Comparison of ENCODE assay signal across 20 cellular contexts in the genomic region with DNA sequence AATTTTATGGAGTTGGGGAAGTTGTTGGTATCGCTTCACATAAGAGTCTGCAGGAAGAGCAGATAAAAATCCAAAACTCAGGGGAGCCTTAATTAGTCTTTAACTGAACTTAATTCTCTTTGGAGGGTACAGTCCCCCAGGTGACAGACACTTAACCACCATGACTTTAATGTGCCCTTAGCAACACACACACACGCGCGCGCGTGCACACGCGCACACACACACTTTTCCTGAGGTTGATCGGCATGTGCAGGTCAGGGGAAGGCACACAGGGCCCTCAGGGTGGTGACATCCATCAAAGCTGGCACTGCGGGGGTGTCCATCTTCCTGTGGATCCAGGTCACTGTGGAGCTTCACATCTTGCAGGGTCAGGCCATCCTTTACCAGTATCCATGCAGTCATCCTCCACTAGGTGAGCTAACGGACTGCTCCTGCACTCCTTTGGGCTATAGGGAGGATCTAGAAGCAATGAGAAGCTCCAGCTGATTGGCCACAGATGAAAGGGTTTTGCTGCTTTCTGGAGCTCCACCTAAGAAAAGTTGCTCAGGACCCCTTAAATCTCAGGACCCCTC. TPM values are rescaled to one million over a fixed set of nuclear protein-coding genes. Genes with fewer than 3 reads are reported as not detected.
DNase-seq lines count a peak whose midpoint lies in the region; ATAC-seq, FAIRE-seq and TF ChIP-seq lines count a peak whose summit lies in the region.
"Had no signal": no experiment of that assay in that cellular context is flagged by ENCODE, and none has a peak within 500 bp of the region (broad histone marks: within the 10 kb centered on the region; RNA-seq: fewer than 3 reads in every experiment).

No MANE protein-coding gene starts in this region.

- in situ Hi-C loops in brain microvascular endothelial cell (cut with HindIII; ENCODE audit: low pct_ligation_motif_present, low sequenced_read_pairs), result no loop called here

- peaks cover 10% of the 10 kb centered on the region for H3K4me1 Mint-ChIP-seq in activated naive CD8-positive, alpha-beta T cell treated with anti-CD3 and anti-CD28 coated beads, Interleukin-2, amount 10 ng/mL, durations not matched to agents 7 days and 5 days
- peaks cover 6% of the 10 kb centered on the region for H3K4me1 Mint-ChIP-seq in activated naive CD8-positive, alpha-beta T cell treated with anti-CD3 and anti-CD28 coated beads for 36 hours
- H3K4me1 Mint-ChIP-seq in activated CD4-positive, alpha-beta memory T cell treated with anti-CD3 and anti-CD28 coated beads, Interleukin-2, amount 10 ng/mL, durations not matched to agents 7 days and 5 days, result peaks cover 21% of the 10 kb centered on the region
- H3K4me1 Mint-ChIP-seq in activated naive CD8-positive, alpha-beta T cell treated with anti-CD3 and anti-CD28 coated beads, Interleukin-2, amount 50 U/mL, for 24 hours, result peaks cover 14% of the 10 kb centered on the region

- H3K36me3 ChIP-seq in brain microvascular endothelial cell (replicated peaks), result no peaks in the 10 kb centered on the region
- H3K36me3 ChIP-seq: BLaER1 had no signal

- peak overlapping the region; percentile 12 for H3K27ac Mint-ChIP-seq in activated naive CD8-positive, alpha-beta T cell treated with anti-CD3 and anti-CD28 coated beads, Interleukin-2, amount 10 ng/mL, durations not matched to agents 7 days and 5 days
- no peak overlapping the region for H3K27ac Mint-ChIP-seq in activated naive CD8-positive, alpha-beta T cell treated with anti-CD3 and anti-CD28 coated beads for 36 hours
- H3K27ac Mint-ChIP-seq in activated CD4-positive, alpha-beta memory T cell treated with anti-CD3 and anti-CD28 coated beads, Interleukin-2, amount 10 ng/mL, durations not matched to agents 7 days and 5 days, result peak overlapping the region; percentile 65
- peak overlapping the region; percentile 50 for H3K27ac Mint-ChIP-seq in activated naive CD8-positive, alpha-beta T cell treated with anti-CD3 and anti-CD28 coated beads, Interleukin-2, amount 50 U/mL, for 24 hours
- H3K27ac Mint-ChIP-seq: CD4-positive, CD25-positive, alpha-beta regulatory T cell had no signal

- no peaks in the 10 kb centered on the region for H3K27me3 ChIP-seq in brain microvascular endothelial cell (replicated peaks)
- H3K27me3 ChIP-seq: BLaER1 had no signal

- H3K9me3 Mint-ChIP-seq in activated naive CD8-positive, alpha-beta T cell treated with anti-CD3 and anti-CD28 coated beads, Interleukin-2, amount 10 ng/mL, durations not matched to agents 7 days and 5 days, result peaks cover 6% of the 10 kb centered on the region
- peaks cover 9% of the 10 kb centered on the region for H3K9me3 Mint-ChIP-seq in activated naive CD8-positive, alpha-beta T cell treated with anti-CD3 and anti-CD28 coated beads for 36 hours
- peaks cover 11% of the 10 kb centered on the region for H3K9me3 Mint-ChIP-seq in activated CD4-positive, alpha-beta memory T cell treated with anti-CD3 and anti-CD28 coated beads, Interleukin-2, amount 10 ng/mL, durations not matched to agents 7 days and 5 days
- peaks cover 6% of the 10 kb centered on the region for H3K9me3 Mint-ChIP-seq in activated naive CD8-positive, alpha-beta T cell treated with anti-CD3 and anti-CD28 coated beads, Interleukin-2, amount 50 U/mL, for 24 hours

- no peak overlapping the region for H3K27ac ChIP-seq in brain microvascular endothelial cell
- H3K27ac ChIP-seq: BLaER1 had no signal

- TF ChIP-seq CTCF in brain microvascular endothelial cell (IDR thresholded peaks at IDR 0.05; ENCODE audit: low read depth, low read length, missing control alignments), result no peak

- peak; percentile 62 for FAIRE-seq in urothelium cell line (lab: Jason Lieb, UNC)
- FAIRE-seq: A204.1, GM18507, H54, RCC 7860 had no signal

- POLR2A ChIA-PET in activated naive CD8-positive, alpha-beta T cell treated with anti-CD3 and anti-CD28 coated beads, Interleukin-2, amount 10 ng/mL, durations not matched to agents 7 days and 5 days (lab: Charles Lee), result interaction anchor here (0.9 kb wide), 1 partner anchor 23 kb away, joined by 3 read pairs; no protein-coding TSS in a partner anchor
- POLR2A ChIA-PET in activated CD4-positive, alpha-beta memory T cell treated with anti-CD3 and anti-CD28 coated beads, Interleukin-2, amount 10 ng/mL, durations not matched to agents 7 days and 5 days (lab: Charles Lee), result interaction anchor here (1.2 to 2.1 kb wide), 2 partner anchors 16 to 23 kb away, joined by 4 to 8 read pairs; no protein-coding TSS in a partner anchor

- no peak overlapping the region for H3K4me3 Mint-ChIP-seq in activated naive CD8-positive, alpha-beta T cell treated with anti-CD3 and anti-CD28 coated beads, Interleukin-2, amount 10 ng/mL, durations not matched to agents 7 days and 5 days
- H3K4me3 Mint-ChIP-seq in activated naive CD8-positive, alpha-beta T cell treated with anti-CD3 and anti-CD28 coated beads for 36 hours, result no peak overlapping the region
- no peak overlapping the region for H3K4me3 Mint-ChIP-seq in activated CD4-positive, alpha-beta memory T cell treated with anti-CD3 and anti-CD28 coated beads, Interleukin-2, amount 10 ng/mL, durations not matched to agents 7 days and 5 days
- no peak overlapping the region for H3K4me3 Mint-ChIP-seq in activated naive CD8-positive, alpha-beta T cell treated with anti-CD3 and anti-CD28 coated beads, Interleukin-2, amount 50 U/mL, for 24 hours
- H3K4me3 Mint-ChIP-seq: CD4-positive, CD25-positive, alpha-beta regulatory T cell had no signal

- DNase-seq in activated naive CD8-positive, alpha-beta T cell treated with anti-CD3 and anti-CD28 coated beads, Interleukin-2, amount 10 ng/mL, durations not matched to agents 7 days and 5 days, result no peak
- DNase-seq in activated naive CD8-positive, alpha-beta T cell treated with anti-CD3 and anti-CD28 coated beads for 36 hours, result no peak
- no peak for DNase-seq in activated CD4-positive, alpha-beta memory T cell treated with anti-CD3 and anti-CD28 coated beads, Interleukin-2, amount 10 ng/mL, durations not matched to agents 7 days and 5 days
- no peak for DNase-seq in activated naive CD8-positive, alpha-beta T cell treated with anti-CD3 and anti-CD28 coated beads, Interleukin-2, amount 50 U/mL, for 24 hours
- DNase-seq in urothelium cell line (ENCODE audit: low spot score) (no peak), DMS114 treated with DMSO at 0.1 percent for 48 hours (lab: John Stamatoyannopoulos, UW; ENCODE audit: unreplicated experiment) (no peak), brain microvascular endothelial cell (no peak)
- DNase-seq: Kasumi-1, NCI-H1092 treated with DMSO at 0.1 percent for 48 hours, NCI-H1436 treated with DMSO at 0.1 percent for 48 hours, NCI-H2029, NCI-H446, NCI-H524 treated with DMSO at 0.1 percent for 48 hours, NCI-H774 had no signal

- peaks cover 7% of the 10 kb centered on the region for H3K36me3 Mint-ChIP-seq in activated naive CD8-positive, alpha-beta T cell treated with anti-CD3 and anti-CD28 coated beads, Interleukin-2, amount 10 ng/mL, durations not matched to agents 7 days and 5 days
- H3K36me3 Mint-ChIP-seq in activated naive CD8-positive, alpha-beta T cell treated with anti-CD3 and anti-CD28 coated beads for 36 hours, result peaks cover 6% of the 10 kb centered on the region
- H3K36me3 Mint-ChIP-seq in activated CD4-positive, alpha-beta memory T cell treated with anti-CD3 and anti-CD28 coated beads, Interleukin-2, amount 10 ng/mL, durations not matched to agents 7 days and 5 days (ENCODE audit: low read depth), result peaks cover 5% of the 10 kb centered on the region
- H3K36me3 Mint-ChIP-seq in activated naive CD8-positive, alpha-beta T cell treated with anti-CD3 and anti-CD28 coated beads, Interleukin-2, amount 50 U/mL, for 24 hours (ENCODE audit: low read depth), result peaks cover 5% of the 10 kb centered on the region

- peaks cover 1% of the 10 kb centered on the region for H3K27me3 Mint-ChIP-seq in activated naive CD8-positive, alpha-beta T cell treated with anti-CD3 and anti-CD28 coated beads, Interleukin-2, amount 10 ng/mL, durations not matched to agents 7 days and 5 days
- H3K27me3 Mint-ChIP-seq in activated naive CD8-positive, alpha-beta T cell treated with anti-CD3 and anti-CD28 coated beads for 36 hours, result no peaks in the 10 kb centered on the region
- H3K27me3 Mint-ChIP-seq in activated CD4-positive, alpha-beta memory T cell treated with anti-CD3 and anti-CD28 coated beads, Interleukin-2, amount 10 ng/mL, durations not matched to agents 7 days and 5 days, result peaks cover 2% of the 10 kb centered on the region
- H3K27me3 Mint-ChIP-seq in activated naive CD8-positive, alpha-beta T cell treated with anti-CD3 and anti-CD28 coated beads, Interleukin-2, amount 50 U/mL, for 24 hours, result peaks cover 2% of the 10 kb centered on the region

- no peak for ATAC-seq in activated naive CD8-positive, alpha-beta T cell treated with anti-CD3 and anti-CD28 coated beads, Interleukin-2, amount 10 ng/mL, durations not matched to agents 7 days and 5 days (ENCODE audit: low read depth)
- ATAC-seq in activated naive CD8-positive, alpha-beta T cell treated with anti-CD3 and anti-CD28 coated beads, Interleukin-2, amount 50 U/mL, for 24 hours, result no peak

- H3K4me3 ChIP-seq in brain microvascular endothelial cell (ENCODE audit: low read depth, low read length), result no peak overlapping the region
- H3K4me3 ChIP-seq: BLaER1 had no signal

- CTCF ChIA-PET in activated CD4-positive, alpha-beta memory T cell treated with anti-CD3 and anti-CD28 coated beads, Interleukin-2, amount 10 ng/mL, durations not matched to agents 7 days and 5 days (lab: Charles Lee), result interaction anchor here (1.0 to 1.6 kb wide), 2 partner anchors 8 to 16 kb away, joined by 3 read pairs; no protein-coding TSS in a partner anchor

RNA-seq across cellular contexts. Expression of a gene that starts 21.9 kb away (rescaled TPM):
- total RNA-seq in activated naive CD8-positive, alpha-beta T cell treated with anti-CD3 and anti-CD28 coated beads, Interleukin-2, amount 10 ng/mL, durations not matched to agents 7 days and 5 days, result 10 to 100 TPM; 69.6 to 70.0 TPM
- 10 to 100 TPM; 76.1 to 78.1 TPM for total RNA-seq in activated naive CD8-positive, alpha-beta T cell treated with anti-CD3 and anti-CD28 coated beads for 36 hours
- total RNA-seq in activated CD4-positive, alpha-beta memory T cell treated with anti-CD3 and anti-CD28 coated beads, Interleukin-2, amount 10 ng/mL, durations not matched to agents 7 days and 5 days, result 10 to 100 TPM; 70.8 to 75.9 TPM
